24 cellular contexts compared by ENCODE assay signal in the genomic region with DNA sequence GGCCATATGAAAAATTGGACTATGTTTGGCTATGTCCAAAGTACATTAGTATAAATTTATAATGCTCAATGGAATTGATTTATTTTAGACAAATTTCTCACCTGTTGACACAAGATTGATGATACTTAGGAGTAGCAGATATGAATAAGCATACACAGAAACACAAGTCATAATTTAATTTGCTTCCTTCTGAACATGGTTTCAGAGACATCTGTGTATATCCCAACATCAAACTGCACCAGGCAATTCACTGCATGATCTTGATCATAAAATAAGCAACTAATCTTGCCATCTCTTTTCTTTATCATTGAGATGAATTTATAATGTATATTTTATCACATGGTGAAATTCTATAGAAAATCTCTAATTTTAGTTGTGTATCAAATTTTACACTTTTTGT. TPM values are rescaled to one million over a fixed set of nuclear protein-coding genes. Genes with fewer than 3 reads are reported as not detected.
DNase-seq lines count a peak whose midpoint lies in the region; ATAC-seq, FAIRE-seq and TF ChIP-seq lines count a peak whose summit lies in the region.
"Had no signal": no experiment of that assay in that cellular context is flagged by ENCODE, and none has a peak within 500 bp of the region (broad histone marks: within the 10 kb centered on the region; RNA-seq: fewer than 3 reads in every experiment).

No MANE protein-coding gene starts in this region.

- H3K27ac Mint-ChIP-seq in natural killer cell, result no peak overlapping the region

- no peak overlapping the region for H2AFZ ChIP-seq in OCI-LY1 (ENCODE audit: low read length)
- H2AFZ ChIP-seq: GM23248 had no signal

- no peak overlapping the region; the same call in 1 of the 2 replicates for H3K9ac ChIP-seq in OCI-LY1 (ENCODE audit: low read length)
- H3K9ac ChIP-seq: BLaER1, GM23248 had no signal

- peak overlapping the region; percentile 71 for H3K4me3 ChIP-seq in OCI-LY1 (ENCODE audit: low read depth, low read length, poor library complexity, severe bottlenecking)
- H3K4me3 ChIP-seq: BLaER1, GM23248, HAP-1, SK-N-MC had no signal

- H3K9me3 ChIP-seq in OCI-LY1 (ENCODE audit: low read length), result no peaks in the 10 kb centered on the region
- H3K9me3 ChIP-seq: BLaER1, HAP-1 had no signal

- no peaks in the 10 kb centered on the region for H3K27me3 Mint-ChIP-seq in natural killer cell (ENCODE audit: low read depth in 2 of 2)

- no peaks in the 10 kb centered on the region for H3K27me3 ChIP-seq in OCI-LY1 (ENCODE audit: insufficient read depth, low read length)
- H3K27me3 ChIP-seq: BLaER1 had no signal

- no peaks in the 10 kb centered on the region for H3K9me3 Mint-ChIP-seq in natural killer cell

- peaks cover 0 to 11% of the 10 kb centered on the region in 2 donors for H3K4me1 Mint-ChIP-seq in natural killer cell

- no peaks in the 10 kb centered on the region for H4K20me1 ChIP-seq in OCI-LY1 (ENCODE audit: insufficient read depth, low read length)
- H4K20me1 ChIP-seq: BLaER1 had no signal

- DNase-seq in GM18507 (ENCODE audit: extremely low spot score, insufficient read length, low read depth) (no peak), GM03348 (ENCODE audit: low spot score) (no peak), Kasumi-1 (lab: John Stamatoyannopoulos, UW) (no peak), natural killer cell (no peak), CD1c-positive myeloid dendritic cell (ENCODE audit: extremely low spot score) (no peak)
- DNase-seq: CD4-positive, alpha-beta memory T cell; GM23248; KG1; NCI-H1105; NCI-H2081; NCI-H2171; NCI-H526; SHP77 treated with DMSO at 0.1 percent for 48 hours had no signal

- TF ChIP-seq CTCF in OCI-LY1 (IDR thresholded peaks at IDR 0.05; ENCODE audit: low read length), result no peak
- no peak for TF ChIP-seq CTCF in natural killer cell (IDR thresholded peaks at IDR 0.05)

- H3K4me1 ChIP-seq in OCI-LY1 (ENCODE audit: insufficient read depth, low read length, severe bottlenecking), result peaks cover 61% of the 10 kb centered on the region
- H3K4me1 ChIP-seq: BLaER1, HAP-1 had no signal

- H3K4me3 Mint-ChIP-seq in natural killer cell, result no peak overlapping the region

- peak overlapping the region; percentile 77 for H3K4me2 ChIP-seq in OCI-LY1 (ENCODE audit: low read length)
- H3K4me2 ChIP-seq: BLaER1 had no signal

- no peaks in the 10 kb centered on the region for H3K36me3 Mint-ChIP-seq in natural killer cell
- H3K36me3 Mint-ChIP-seq: CD4-positive, alpha-beta memory T cell had no signal

- H3K27ac ChIP-seq in OCI-LY1 (ENCODE audit: low read depth, low read length, poor library complexity, severe bottlenecking), result no peak overlapping the region
- H3K27ac ChIP-seq: BLaER1, GM23248, HL-60, RWPE1, SK-N-MC had no signal

- H3K79me2 ChIP-seq in OCI-LY1 (ENCODE audit: insufficient read depth, low read length), result peaks cover 74% of the 10 kb centered on the region

- intact Hi-C loops in natural killer cell (cut with micrococcal nuclease), result no loop called here

- peaks cover 4% of the 10 kb centered on the region; the same call in 1 of the 2 replicates for H3F3A ChIP-seq in OCI-LY1 (ENCODE audit: insufficient read depth, low read length)

- FAIRE-seq in GM18507 (lab: Jason Lieb, UNC), result peak; percentile 24
- peak; percentile 49 for FAIRE-seq in colon (lab: Jason Lieb, UNC)
- FAIRE-seq: G401.6, HepG2 had no signal

- no peaks in the 10 kb centered on the region for H3K9me2 ChIP-seq in OCI-LY1 (ENCODE audit: low read depth, low read length)

- peaks cover 8% of the 10 kb centered on the region; the same call in 1 of the 2 replicates for H3K36me3 ChIP-seq in OCI-LY1 (ENCODE audit: insufficient read depth, low read length)
- H3K36me3 ChIP-seq: BLaER1, HAP-1 had no signal

- no peak for ATAC-seq in natural killer cell
- ATAC-seq: HepG2 had no signal

RNA-seq across cellular contexts. Expression of a gene that starts 3.8 kb away (rescaled TPM):
- total RNA-seq in natural killer cell, result 1 to 10 TPM in 1 of 3 donors, under 1 TPM in 2; 0.64 to 1.5 (median 0.72) TPM
- total RNA-seq: Daoy, GM23248, HepG2, HT-29 had no signal

RNA-seq across cellular contexts. Expression of a gene that starts 31.6 kb away (rescaled TPM):
- 1,000 to 10,000 TPM in 1 of 3 donors, 100 to 1,000 TPM in 2; 739 to 1,541 (median 990) TPM for total RNA-seq in natural killer cell
- total RNA-seq: GM23248, HepG2, HT-29 had no signal

RNA-seq across cellular contexts. Expression of a gene that starts 59.6 kb away (rescaled TPM):
- 100 to 1,000 TPM; 140 to 219 (median 209) TPM for total RNA-seq in natural killer cell
